Comparison of ENCODE assay signal across 2 cellular contexts in genomic region chr14:78698991-78699390, GRCh38.
"Had no signal": no experiment of that assay in that cellular context is flagged by ENCODE, and none has a peak within 500 bp of the region (broad histone marks: within the 10 kb centered on the region; RNA-seq: fewer than 3 reads in every experiment).

No MANE protein-coding gene starts in this region.

- H3K4me3 ChIP-seq: GM12878 had no signal

- ATAC-seq: GM12878 had no signal

- DNase-seq: GF-D8 had no signal
